In genomic region chr1:26739251-26739914, GRCh38 we compare ENCODE assay signal across 15 cellular contexts.
DNase-seq lines count a peak whose midpoint lies in the region; ATAC-seq lines count a peak whose summit lies in the region.
"Had no signal": no experiment of that assay in that cellular context is flagged by ENCODE, and none has a peak within 500 bp of the region (broad histone marks: within the 10 kb centered on the region; RNA-seq: fewer than 3 reads in every experiment).

No MANE protein-coding gene starts in this region.

- peaks cover 40% of the 10 kb centered on the region for H3K36me3 ChIP-seq in effector memory CD4-positive, alpha-beta T cell (ENCODE audit: control insufficient read depth, insufficient read depth, low read length)

- peak overlapping the region; percentile 44 for H3K4me3 Mint-ChIP-seq in activated T-cell treated with anti-CD3 and anti-CD28 coated beads, Interleukin-2, amount 50 U/mL, for 24 hours
- H3K4me3 Mint-ChIP-seq in T-helper 1 cell treated with Interleukin-12 subunit alpha and Interleukin-12 subunit beta and Interleukin-4 antibody, amounts not matched to agents 30 μg/mL and 1 μg/mL, for 36 hours = peak overlapping the region; percentile 9
- peak overlapping the region; percentile 15 to 17 for H3K4me3 Mint-ChIP-seq in stimulated activated naive B cell treated with anti-CD40 and anti-IgM and Interleukin-4, amounts not matched to agents 10 μg/mL and 1 μg/mL and 100 μg/mL, for 72 hours

- intact Hi-C loops in head of caudate nucleus (cut with DNase I) = no loop called here

- peaks cover 44% of the 10 kb centered on the region for H3K4me1 ChIP-seq in effector memory CD4-positive, alpha-beta T cell (ENCODE audit: control insufficient read depth, insufficient read depth, low read length, poor library complexity, severe bottlenecking)

- no peak for ATAC-seq in stimulated activated naive B cell treated with anti-CD40 and anti-IgM and Interleukin-4, amounts not matched to agents 10 μg/mL and 1 μg/mL and 100 μg/mL, for 72 hours (replicated peaks)
- ATAC-seq in HG02870 (IDR thresholded peaks at IDR 0.05; ENCODE audit: unreplicated experiment) = no peak

- no peaks in the 10 kb centered on the region for H3K27me3 ChIP-seq in effector memory CD4-positive, alpha-beta T cell (replicated peaks; ENCODE audit: control insufficient read depth, insufficient read depth, low read length, poor library complexity, severe bottlenecking)
- H3K27me3 ChIP-seq: esophagus squamous epithelium, tibial artery had no signal

- no peaks in the 10 kb centered on the region for H3K27me3 Mint-ChIP-seq in activated T-cell treated with anti-CD3 and anti-CD28 coated beads, Interleukin-2, amount 50 U/mL, for 24 hours
- H3K27me3 Mint-ChIP-seq in T-helper 1 cell treated with Interleukin-12 subunit alpha and Interleukin-12 subunit beta and Interleukin-4 antibody, amounts not matched to agents 30 μg/mL and 1 μg/mL, for 36 hours (ENCODE audit: low read depth) = no peaks in the 10 kb centered on the region
- no peaks in the 10 kb centered on the region for H3K27me3 Mint-ChIP-seq in stimulated activated naive B cell treated with anti-CD40 and anti-IgM and Interleukin-4, amounts not matched to agents 10 μg/mL and 1 μg/mL and 100 μg/mL, for 72 hours

- no peak overlapping the region for H3K4me3 ChIP-seq in effector memory CD4-positive, alpha-beta T cell (ENCODE audit: insufficient read depth, low read depth, low read length, poor library complexity, severe bottlenecking)
- H3K4me3 ChIP-seq: esophagus squamous epithelium, tibial artery had no signal

- peaks cover 91% of the 10 kb centered on the region for H3K36me3 Mint-ChIP-seq in activated T-cell treated with anti-CD3 and anti-CD28 coated beads, Interleukin-2, amount 50 U/mL, for 24 hours (ENCODE audit: low read depth)
- H3K36me3 Mint-ChIP-seq in T-helper 1 cell treated with Interleukin-12 subunit alpha and Interleukin-12 subunit beta and Interleukin-4 antibody, amounts not matched to agents 30 μg/mL and 1 μg/mL, for 36 hours (ENCODE audit: low read depth) = peaks cover 32% of the 10 kb centered on the region
- H3K36me3 Mint-ChIP-seq in stimulated activated naive B cell treated with anti-CD40 and anti-IgM and Interleukin-4, amounts not matched to agents 10 μg/mL and 1 μg/mL and 100 μg/mL, for 72 hours = peaks cover 42 to 64% of the 10 kb centered on the region in 2 donors

- no peaks in the 10 kb centered on the region for H3K9me3 ChIP-seq in effector memory CD4-positive, alpha-beta T cell (ENCODE audit: control insufficient read depth, low read length)
- H3K9me3 ChIP-seq: esophagus squamous epithelium, tibial artery had no signal

- no peaks in the 10 kb centered on the region for H3K9me3 Mint-ChIP-seq in activated T-cell treated with anti-CD3 and anti-CD28 coated beads, Interleukin-2, amount 50 U/mL, for 24 hours
- no peaks in the 10 kb centered on the region for H3K9me3 Mint-ChIP-seq in T-helper 1 cell treated with Interleukin-12 subunit alpha and Interleukin-12 subunit beta and Interleukin-4 antibody, amounts not matched to agents 30 μg/mL and 1 μg/mL, for 36 hours
- peaks cover 0 to 3% of the 10 kb centered on the region in 2 donors for H3K9me3 Mint-ChIP-seq in stimulated activated naive B cell treated with anti-CD40 and anti-IgM and Interleukin-4, amounts not matched to agents 10 μg/mL and 1 μg/mL and 100 μg/mL, for 72 hours

- H3K4me1 Mint-ChIP-seq in activated T-cell treated with anti-CD3 and anti-CD28 coated beads, Interleukin-2, amount 50 U/mL, for 24 hours (ENCODE audit: low read depth) = peaks cover 76% of the 10 kb centered on the region
- peaks cover 52% of the 10 kb centered on the region for H3K4me1 Mint-ChIP-seq in T-helper 1 cell treated with Interleukin-12 subunit alpha and Interleukin-12 subunit beta and Interleukin-4 antibody, amounts not matched to agents 30 μg/mL and 1 μg/mL, for 36 hours (ENCODE audit: low read depth)
- peaks cover 46 to 58% of the 10 kb centered on the region in 2 donors for H3K4me1 Mint-ChIP-seq in stimulated activated naive B cell treated with anti-CD40 and anti-IgM and Interleukin-4, amounts not matched to agents 10 μg/mL and 1 μg/mL and 100 μg/mL, for 72 hours

- peak overlapping the region; percentile 98 for H3K27ac Mint-ChIP-seq in activated T-cell treated with anti-CD3 and anti-CD28 coated beads, Interleukin-2, amount 50 U/mL, for 24 hours
- H3K27ac Mint-ChIP-seq in T-helper 1 cell treated with Interleukin-12 subunit alpha and Interleukin-12 subunit beta and Interleukin-4 antibody, amounts not matched to agents 30 μg/mL and 1 μg/mL, for 36 hours = peak overlapping the region; percentile 29
- H3K27ac Mint-ChIP-seq in stimulated activated naive B cell treated with anti-CD40 and anti-IgM and Interleukin-4, amounts not matched to agents 10 μg/mL and 1 μg/mL and 100 μg/mL, for 72 hours = peak overlapping the region; percentile 70

- DNase-seq in activated T-cell treated with anti-CD3 and anti-CD28 coated beads, Interleukin-2, amount 50 U/mL, for 24 hours = peak; percentile 49
- DNase-seq in activated T-cell treated with anti-CD3 and anti-CD28 coated beads for 4 hours = no peak
- no peak for DNase-seq in effector memory CD4-positive, alpha-beta T cell
- DNase-seq in stimulated activated naive B cell treated with anti-CD40 and anti-IgM and Interleukin-4, amounts not matched to agents 10 μg/mL and 1 μg/mL and 100 μg/mL, for 72 hours = no peak
- no peak for DNase-seq in NCI-H2171 (lab: John Stamatoyannopoulos, UW)
- no peak for DNase-seq in head of caudate nucleus
- DNase-seq: activated gamma-delta T cell treated with Interleukin-2 at 50 U/mL for 16 hours, EL, esophagus squamous epithelium, NCI-H1092 treated with DMSO at 0.1 percent for 48 hours, NCI-H510A treated with DMSO at 0.1 percent for 48 hours, tibial artery had no signal

- peak overlapping the region; percentile 56 for H3K27ac ChIP-seq in effector memory CD4-positive, alpha-beta T cell (ENCODE audit: insufficient read depth, low read length, poor library complexity, severe bottlenecking)
- H3K27ac ChIP-seq: RWPE1, tibial artery had no signal

Comparison
In these comparisons a context has a peak if more than half of its experiments do, and no peak if none do; other contexts are left out.
1. H3K27ac Mint-ChIP-seq: peak in every context shown above with its lines; median percentile 98 in activated T-cell treated with anti-CD3 and anti-CD28 coated beads, Interleukin-2, amount 50 U/mL, for 24 hours; 70 in stimulated activated naive B cell treated with anti-CD40 and anti-IgM and Interleukin-4, amounts not matched to agents 10 μg/mL and 1 μg/mL and 100 μg/mL, for 72 hours; 29 in T-helper 1 cell treated with Interleukin-12 subunit alpha and Interleukin-12 subunit beta and Interleukin-4 antibody, amounts not matched to agents 30 μg/mL and 1 μg/mL, for 36 hours.